In the genomic region with DNA sequence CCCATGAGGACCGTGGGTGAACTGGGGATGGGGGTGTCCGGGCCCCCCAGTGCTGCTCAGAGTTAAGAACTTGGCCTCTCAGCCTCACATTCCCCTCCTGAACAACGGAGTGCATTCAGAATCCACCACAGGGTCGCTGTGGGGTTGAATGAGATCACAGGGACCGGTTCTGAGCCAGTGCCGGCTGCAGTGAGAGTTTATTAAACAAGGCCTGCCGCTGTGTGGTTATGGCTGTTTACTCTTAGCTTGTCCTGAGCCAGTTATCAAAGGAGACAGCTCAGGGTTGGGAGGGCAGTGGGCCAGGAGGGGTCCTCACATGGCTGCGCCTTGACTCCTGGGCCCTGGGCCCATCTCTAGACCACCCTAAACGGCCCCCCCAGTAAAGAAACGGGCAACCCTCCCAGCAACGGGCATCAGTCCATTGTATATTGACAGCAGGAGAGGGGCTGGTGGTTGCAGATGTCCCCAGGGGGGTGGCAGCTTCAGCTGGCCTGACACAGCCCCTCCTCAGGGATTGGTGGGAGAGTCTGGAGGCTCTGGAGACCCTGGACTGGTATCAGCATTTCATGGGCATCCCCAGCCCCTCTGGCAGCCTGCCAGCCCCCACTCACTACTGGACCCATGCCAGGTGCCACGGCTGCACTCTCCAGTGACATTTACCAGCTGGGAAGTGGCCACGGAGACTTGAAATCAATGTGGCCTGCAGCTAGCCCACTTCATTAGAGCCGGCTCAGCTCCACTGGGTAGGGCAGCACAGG, we compare ENCODE assay signal across 9 cellular contexts. TPM values are rescaled to one million over a fixed set of nuclear protein-coding genes. Genes with fewer than 3 reads are reported as not detected.
DNase-seq lines count a peak whose midpoint lies in the region.
"Had no signal": no experiment of that assay in that cellular context is flagged by ENCODE, and none has a peak within 500 bp of the region (broad histone marks: within the 10 kb centered on the region; RNA-seq: fewer than 3 reads in every experiment).

No MANE protein-coding gene starts in this region.

- no peak overlapping the region for H3K9ac ChIP-seq in mesendoderm (ENCODE audit: low read length)

- no peak overlapping the region for H2BK120ac ChIP-seq in mesendoderm (ENCODE audit: low read depth, low read length)

- H3K79me2 ChIP-seq in mesendoderm (ENCODE audit: control insufficient read depth, insufficient read depth, low read length), result no peaks in the 10 kb centered on the region

- H3K4me1 ChIP-seq in mesendoderm (ENCODE audit: control insufficient read depth, low read depth, low read length), result peaks cover 4% of the 10 kb centered on the region

- H3K27ac ChIP-seq in mesendoderm (ENCODE audit: low read depth, low read length), result no peak overlapping the region

- DNase-seq in NCI-H2227 (lab: John Stamatoyannopoulos, UW; ENCODE audit: unreplicated experiment) (peak; percentile 15), NCI-H2227 treated with DMSO at 0.1 percent for 48 hours (lab: John Stamatoyannopoulos, UW) (no peak), RPMI7951 (ENCODE audit: low read depth) (peak; percentile 42), globus pallidus (ENCODE audit: low spot score) (peak; percentile 86), superior temporal gyrus (ENCODE audit: extremely low spot score) (peak; percentile 84), mesendoderm (no peak), SKM-1 (lab: John Stamatoyannopoulos, UW; ENCODE audit: unreplicated experiment) (no peak)
- no peak for DNase-seq in activated CD8-positive, alpha-beta memory T cell treated with anti-CD3 and anti-CD28 coated beads, Interleukin-2, amount 50 U/mL, for 4 hours
- DNase-seq: activated T-cell treated with anti-CD3 and anti-CD28 coated beads, Interleukin-2, amount 50 U/mL, for 48 hours had no signal

- no peak overlapping the region for H2AK5ac ChIP-seq in mesendoderm (ENCODE audit: low read length)

- no peak overlapping the region for H3K4ac ChIP-seq in mesendoderm (ENCODE audit: low read depth, low read length)

- no peak overlapping the region for H3K18ac ChIP-seq in mesendoderm (ENCODE audit: low read length)

- H3K23ac ChIP-seq in mesendoderm (ENCODE audit: low read length), result no peak overlapping the region

- H3K4me2 ChIP-seq in mesendoderm (ENCODE audit: low read length), result no peak overlapping the region

- H2BK15ac ChIP-seq in mesendoderm (replicated peaks; ENCODE audit: low read depth), result no peak overlapping the region

- no peak overlapping the region for H4K5ac ChIP-seq in mesendoderm (ENCODE audit: low read length)

- H3K27me3 ChIP-seq in mesendoderm (ENCODE audit: insufficient read depth, low read length, poor library complexity), result peaks cover 2% of the 10 kb centered on the region

- WGBS in mesendoderm (ENCODE audit: extremely low coverage, insufficient coverage, low lambda C conversion rate), result no CpG with 5 or more reads among the region's 14 CpGs

- H3K36me3 ChIP-seq in mesendoderm (ENCODE audit: control insufficient read depth, insufficient read depth, low read length), result no peaks in the 10 kb centered on the region

- H2BK5ac ChIP-seq in mesendoderm (ENCODE audit: low read length), result no peak overlapping the region

- no peaks in the 10 kb centered on the region for H3K79me1 ChIP-seq in mesendoderm (ENCODE audit: low read length)

- H4K8ac ChIP-seq in mesendoderm (ENCODE audit: low read depth, low read length), result no peak overlapping the region

- H3K4me3 ChIP-seq in mesendoderm (ENCODE audit: low read length), result no peak overlapping the region

- no peak overlapping the region for H3K56ac ChIP-seq in mesendoderm (ENCODE audit: low read length)

RNA-seq across cellular contexts. Expression of a gene that starts 15.1 kb away (rescaled TPM):
- not detected in 2 replicates for total RNA-seq in RPMI7951 (2014; rRNA removed; shearing (Covaris generic))
- 0.03 TPM for polyA plus RNA-seq in mesendoderm (2013, experiment 1 of 2)
- polyA plus RNA-seq in mesendoderm (2013, experiment 2 of 2), result 0.01 TPM

Comparison
In these comparisons a context has a peak if more than half of its experiments do, and no peak if none do; other contexts are left out.
1. DNase-seq: peak in NCI-H2227 (single experiment), RPMI7951 (single experiment), globus pallidus (single experiment) and superior temporal gyrus (single experiment); none in NCI-H2227 treated with DMSO at 0.1 percent for 48 hours (single experiment), mesendoderm (single experiment), activated CD8-positive, alpha-beta memory T cell treated with anti-CD3 and anti-CD28 coated beads, Interleukin-2, amount 50 U/mL, for 4 hours (single experiment) and SKM-1 (single experiment).